ENCODE assay signal across 9 cellular contexts in genomic region chr12:95002754-95003153, GRCh38. TPM values are rescaled to one million over a fixed set of nuclear protein-coding genes. Genes with fewer than 3 reads are reported as not detected.
DNase-seq lines count a peak whose midpoint lies in the region; FAIRE-seq and TF ChIP-seq lines count a peak whose summit lies in the region.
"Had no signal": no experiment of that assay in that cellular context is flagged by ENCODE, and none has a peak within 500 bp of the region (broad histone marks: within the 10 kb centered on the region; RNA-seq: fewer than 3 reads in every experiment).

No MANE protein-coding gene starts in this region.

- H3K36me3 ChIP-seq in bronchial epithelial cell (ENCODE audit: control insufficient read depth, insufficient read depth, low read length) (no peaks in the 10 kb centered on the region), muscle layer of duodenum (ENCODE audit: control insufficient read depth in 1 of 2, insufficient read depth in 2 of 2, low read length in 2 of 2) (peaks cover 3 to 7% of the 10 kb centered on the region in 2 donors)

- DNase-seq in AG10803 (ENCODE audit: low read depth) (no peak), bronchial epithelial cell (ENCODE audit: low read depth) (no peak), GM10248 (ENCODE audit: extremely low spot score) (no peak), cerebellar nuclear complex (lab: John Stamatoyannopoulos, UW) (no peak), GOT3 (lab: John Stamatoyannopoulos, UW) (no peak), HPDE6-E6E7 (ENCODE audit: extremely low spot score) (no peak)
- DNase-seq: activated CD8-positive, alpha-beta memory T cell treated with anti-CD3 and anti-CD28 coated beads, Interleukin-2, amount 50 U/mL, for 4 hours had no signal

- CTCF ChIA-PET in GM10248 (lab: Yijun Ruan, JAX): interaction anchor here (1.3 to 1.5 kb wide), 2 partner anchors 16 to 47 kb away, joined by 3 read pairs; no protein-coding TSS in a partner anchor

- POLR2A ChIA-PET in GM10248 (lab: Yijun Ruan, JAX): no interaction called here

- H3K4me3 ChIP-seq in AG10803 (ENCODE audit: low read length) (peak overlapping the region; percentile 96), bronchial epithelial cell (ENCODE audit: low read depth, low read length) (peak overlapping the region; percentile 78), muscle layer of duodenum (ENCODE audit: low read depth in 1 of 2, low read length in 2 of 2) (peak overlapping the region; percentile 96 to 98)

- H3K4me1 ChIP-seq in muscle layer of duodenum (ENCODE audit: control insufficient read depth in 1 of 2, insufficient read depth in 2 of 2, low read length in 2 of 2): peaks cover 0 to 17% of the 10 kb centered on the region in 2 donors

- FAIRE-seq in bronchial epithelial cell (lab: Jason Lieb, UNC): no peak

- H3K4me1 Mint-ChIP-seq in IgD-negative memory B cell: peaks cover 25 to 41% (median 35%) of the 10 kb centered on the region in 3 donors

- no peaks in the 10 kb centered on the region for H3K27me3 Mint-ChIP-seq in IgD-negative memory B cell

- H3K27ac Mint-ChIP-seq in IgD-negative memory B cell: peak overlapping the region in 2 of 3 donors; percentile 79 to 95

- H3K27ac ChIP-seq in muscle layer of duodenum (ENCODE audit: low read length): peak overlapping the region; percentile 85

- no peak for TF ChIP-seq CTCF in AG10803 (conservative IDR thresholded peaks at IDR 0.05; ENCODE audit: low read length)
- no peak for TF ChIP-seq CTCF in bronchial epithelial cell (IDR thresholded peaks at IDR 0.05; ENCODE audit: insufficient read depth, low read length, severe bottlenecking)
- TF ChIP-seq CTCF in GM10248 (IDR thresholded peaks at IDR 0.05; ENCODE audit: control extremely low read depth, extremely low read depth, low read depth, missing control alignments): no peak

- H3K27me3 ChIP-seq in bronchial epithelial cell (ENCODE audit: control insufficient read depth, insufficient read depth, low read length) (no peaks in the 10 kb centered on the region), muscle layer of duodenum (ENCODE audit: low read depth, low read length) (no peaks in the 10 kb centered on the region)

- peak overlapping the region; percentile 89 to 98 (median 97) for H3K4me3 Mint-ChIP-seq in IgD-negative memory B cell

- H3K36me3 Mint-ChIP-seq in IgD-negative memory B cell: peaks cover 7% of the 10 kb centered on the region

- peaks cover under 1 to 11% (median 3%) of the 10 kb centered on the region in 3 donors for H3K9me3 Mint-ChIP-seq in IgD-negative memory B cell

- H3K9me3 ChIP-seq in muscle layer of duodenum (ENCODE audit: control insufficient read depth in 1 of 2, low read length in 2 of 2): peaks cover 0 to 1% of the 10 kb centered on the region in 2 donors

RNA-seq across cellular contexts. Expression of gene NDUFA12, which starts 0.7 kb away (rescaled TPM):
- polyA plus RNA-seq in IgD-negative memory B cell: 173 TPM
- total RNA-seq in bronchial epithelial cell: 112 and 173 TPM in 2 replicates
